In the genomic region with DNA sequence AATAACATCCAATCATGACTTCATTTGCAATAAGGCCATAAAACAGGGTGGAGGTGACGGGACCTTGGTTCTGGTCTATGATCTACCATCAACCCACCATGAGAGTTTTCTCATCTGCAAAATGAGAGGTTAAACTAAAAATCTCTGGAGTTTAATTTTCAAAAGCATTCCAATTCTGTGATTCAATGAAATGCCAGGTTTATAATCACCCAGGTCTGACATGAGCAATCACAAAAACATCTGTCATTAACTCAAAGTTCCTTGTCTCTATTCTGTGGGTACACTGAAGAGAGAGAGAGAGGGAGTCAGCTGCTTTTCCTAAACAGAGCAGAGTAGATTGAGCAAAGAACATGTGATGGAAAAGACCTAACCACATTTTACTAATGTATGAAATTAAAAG, we compare ENCODE assay signal across 15 cellular contexts.
DNase-seq lines count a peak whose midpoint lies in the region; ATAC-seq and TF ChIP-seq lines count a peak whose summit lies in the region.
"Had no signal": no experiment of that assay in that cellular context is flagged by ENCODE, and none has a peak within 500 bp of the region (broad histone marks: within the 10 kb centered on the region; RNA-seq: fewer than 3 reads in every experiment).

No MANE protein-coding gene starts in this region.

- H3K36me3 ChIP-seq in mammary epithelial cell (ENCODE audit: insufficient read depth, low read length) (no peaks in the 10 kb centered on the region), parathyroid adenoma (ENCODE audit: control insufficient read depth, insufficient read depth, low read length) (no peaks in the 10 kb centered on the region)

- H3K9me3 ChIP-seq in mammary epithelial cell (replicated peaks; ENCODE audit: insufficient read depth, low read length) (no peaks in the 10 kb centered on the region), parathyroid adenoma (ENCODE audit: control insufficient read depth, low read length) (no peaks in the 10 kb centered on the region)

- peaks cover 23% of the 10 kb centered on the region for H3K4me1 Mint-ChIP-seq in activated CD4-positive, alpha-beta T cell treated with anti-CD3 and anti-CD28 coated beads for 36 hours

- H2AFZ ChIP-seq in mammary epithelial cell (ENCODE audit: low read depth, low read length) (no peak overlapping the region), parathyroid adenoma (no peak overlapping the region)

- BruUV-seq in mammary epithelial cell (replicated peaks; lab: Mats Ljungman, UMichigan): no TSS peak

- intact Hi-C loops in activated CD4-positive, alpha-beta T cell treated with anti-CD3 and anti-CD28 coated beads for 36 hours (cut with DNase I, micrococcal nuclease): no loop called here
- intact Hi-C loops in mammary epithelial cell (cut with micrococcal nuclease): loop anchor here (1.0 kb wide), 1 partner anchor 40 kb away; no protein-coding TSS in a partner anchor

- POLR2A ChIA-PET in activated CD4-positive, alpha-beta T cell treated with anti-CD3 and anti-CD28 coated beads for 36 hours (lab: Charles Lee): interaction anchor here (0.6 kb wide), 1 partner anchor 59 kb away, joined by 4 read pairs; no protein-coding TSS in a partner anchor

- no peak for DNase-seq in activated CD4-positive, alpha-beta T cell treated with anti-CD3 and anti-CD28 coated beads for 36 hours
- no peak for DNase-seq in activated CD4-positive, alpha-beta T cell treated with anti-CD3 and anti-CD28 coated beads for 48 hours
- DNase-seq in NCI-H226: peak; percentile 66
- peak; percentile 65 for DNase-seq in mammary epithelial cell
- DNase-seq in H4 (ENCODE audit: low spot score): no peak
- DNase-seq: aorta, hippocampal formation, NCI-H1048, NCI-H2227 treated with DMSO at 0.1 percent for 48 hours, Peyer's patch, spleen had no signal

- H3K79me2 ChIP-seq in mammary epithelial cell (ENCODE audit: insufficient read depth, low read length) (peaks cover 70% of the 10 kb centered on the region), parathyroid adenoma (peaks cover 15% of the 10 kb centered on the region)

- no peaks in the 10 kb centered on the region for H3K27me3 ChIP-seq in mammary epithelial cell (ENCODE audit: insufficient read depth, low read length)
- H3K27me3 ChIP-seq in parathyroid adenoma (ENCODE audit: control insufficient read depth, insufficient read depth, low read length): no peaks in the 10 kb centered on the region
- H3K27me3 ChIP-seq: Peyer's patch, spleen had no signal

- no peak overlapping the region for H3K27ac ChIP-seq in mammary epithelial cell (ENCODE audit: insufficient read depth, low read depth, low read length)
- H3K27ac ChIP-seq in parathyroid adenoma: peak overlapping the region; percentile 59
- H3K27ac ChIP-seq: 22Rv1, Peyer's patch, spleen had no signal

- in situ Hi-C loops in mammary epithelial cell (cut with MboI; ENCODE audit: low sequenced_read_pairs in 2 of 2): no loop called here

- H3K27me3 Mint-ChIP-seq in activated CD4-positive, alpha-beta T cell treated with anti-CD3 and anti-CD28 coated beads for 36 hours: no peaks in the 10 kb centered on the region

- H3K9me3 Mint-ChIP-seq in activated CD4-positive, alpha-beta T cell treated with anti-CD3 and anti-CD28 coated beads for 36 hours (ENCODE audit: low read depth): no peaks in the 10 kb centered on the region

- 86% methylated on average over 1 of the region's 1 CpG for WGBS in mammary epithelial cell (ENCODE audit: low coverage, missing lambda C conversion rate)

- H3K36me3 Mint-ChIP-seq in activated CD4-positive, alpha-beta T cell treated with anti-CD3 and anti-CD28 coated beads for 36 hours (ENCODE audit: low read depth): peaks cover 35% of the 10 kb centered on the region

- no peaks in the 10 kb centered on the region for H4K20me1 ChIP-seq in mammary epithelial cell (ENCODE audit: insufficient read depth, low read length)

- no peak for TF ChIP-seq CTCF in mammary epithelial cell (conservative IDR thresholded peaks at IDR 0.05 in 1 of 2, IDR thresholded peaks at IDR 0.05 in 1 of 2; ENCODE audit: extremely low read depth in 1 of 2, insufficient read depth in 1 of 2, low read depth in 1 of 2, low read length in 2 of 2)
- no peak for TF ChIP-seq CTCF in parathyroid adenoma (IDR thresholded peaks at IDR 0.05)

- H3K4me3 ChIP-seq in mammary epithelial cell (replicated peaks in 1 of 3; ENCODE audit: insufficient read depth in 1 of 3, low read depth in 2 of 3, low read length in 3 of 3) (no peak overlapping the region), parathyroid adenoma (ENCODE audit: low read depth, low read length) (peak overlapping the region; percentile 13)
- H3K4me3 ChIP-seq: Peyer's patch, spleen had no signal

- H3K4me1 ChIP-seq in mammary epithelial cell (ENCODE audit: insufficient read depth, low read length): peaks cover 33% of the 10 kb centered on the region
- peaks cover 21% of the 10 kb centered on the region for H3K4me1 ChIP-seq in parathyroid adenoma
- H3K4me1 ChIP-seq: Peyer's patch had no signal

- no peak overlapping the region for H3K9ac ChIP-seq in mammary epithelial cell (ENCODE audit: insufficient read depth, low read length)
- H3K9ac ChIP-seq in parathyroid adenoma: no peak overlapping the region

- peak; percentile 77 for ATAC-seq in activated CD4-positive, alpha-beta T cell treated with anti-CD3 and anti-CD28 coated beads for 36 hours
- ATAC-seq in HG03439 (IDR thresholded peaks at IDR 0.05; ENCODE audit: unreplicated experiment) (no peak), HG03457 (IDR thresholded peaks at IDR 0.05; ENCODE audit: unreplicated experiment) (no peak)

- H3K4me3 Mint-ChIP-seq in activated CD4-positive, alpha-beta T cell treated with anti-CD3 and anti-CD28 coated beads for 36 hours: no peak overlapping the region

- H3K27ac Mint-ChIP-seq in activated CD4-positive, alpha-beta T cell treated with anti-CD3 and anti-CD28 coated beads for 36 hours: peak overlapping the region; percentile 38

- H3K4me2 ChIP-seq in mammary epithelial cell (ENCODE audit: insufficient read depth, low read depth, low read length): peak overlapping the region; percentile 33
- H3K4me2 ChIP-seq in parathyroid adenoma (ENCODE audit: low read length): peak overlapping the region; percentile 20

- CTCF ChIA-PET in activated CD4-positive, alpha-beta T cell treated with anti-CD3 and anti-CD28 coated beads for 36 hours (lab: Charles Lee): interaction anchor here (0.7 kb wide), 1 partner anchor 172 kb away, joined by 3 read pairs; no protein-coding TSS in a partner anchor
- CTCF ChIA-PET in mammary epithelial cell (lab: Charles Lee; ENCODE audit: low non-redundant PET): no interaction called here

- dilution Hi-C loops in mammary epithelial cell (cut with HindIII; ENCODE audit: low sequenced_read_pairs): no loop called here

Comparison
In these comparisons a context has a peak if more than half of its experiments do, and no peak if none do; other contexts are left out.
1. DNase-seq: peak in NCI-H226 (single experiment) and mammary epithelial cell (single experiment); none in activated CD4-positive, alpha-beta T cell treated with anti-CD3 and anti-CD28 coated beads for 36 hours (single experiment), activated CD4-positive, alpha-beta T cell treated with anti-CD3 and anti-CD28 coated beads for 48 hours (single experiment) and H4 (single experiment).